Comparison of ENCODE assay signal across 21 cellular contexts in genomic region chr7:22333680-22334141, GRCh38. TPM values are rescaled to one million over a fixed set of nuclear protein-coding genes. Genes with fewer than 3 reads are reported as not detected.
A peak's percentile ranks its signal among the peaks of the same experiment; 100 is the strongest.
DNase-seq lines count a peak whose midpoint lies in the region; ATAC-seq and TF ChIP-seq lines count a peak whose summit lies in the region.
"Had no signal": no experiment of that assay in that cellular context is flagged by ENCODE, and none has a peak within 500 bp of the region (broad histone marks: within the 10 kb centered on the region; RNA-seq: fewer than 3 reads in every experiment).

No MANE protein-coding gene starts in this region.

- H3K4me1 ChIP-seq in HUES48 (ENCODE audit: control insufficient read depth, insufficient read depth, low read length) (peaks cover 77% of the 10 kb centered on the region), tibial artery (no peaks in the 10 kb centered on the region)

- H3K9me3 ChIP-seq in HUES48 (ENCODE audit: control insufficient read depth, insufficient read depth, low read length) (no peaks in the 10 kb centered on the region), tibial artery (no peaks in the 10 kb centered on the region)
- H3K9me3 ChIP-seq: neutrophil, Peyer's patch, upper lobe of left lung had no signal

- DNase-seq in NCI-H2107 (lab: John Stamatoyannopoulos, UW) (peak; percentile 75), mucosa of gallbladder (ENCODE audit: low spot score) (peak; percentile 34), hepatic stellate cell (ENCODE audit: low spot score) (no peak), DMS79 (lab: John Stamatoyannopoulos, UW) (no peak), tibial artery (no peak)
- DNase-seq: activated CD4-positive, CD25-positive, alpha-beta regulatory T cell; activated CD8-positive, alpha-beta memory T cell treated with anti-CD3 and anti-CD28 coated beads, Interleukin-2, amount 50 U/mL, for 4 hours; activated naive CD4-positive, alpha-beta T cell treated with anti-CD3 and anti-CD28 coated beads for 36 hours; effector CD8-positive, alpha-beta T cell; EL; foreskin melanocyte; stimulated activated CD4-positive, alpha-beta T cell treated with anti-CD3 and anti-CD28 coated beads, Interleukin-4, amount 100 ng/mL, for 4 hours; T-cell had no signal

- H3K27ac ChIP-seq in HUES48 (ENCODE audit: low read depth, low read length) (peak overlapping the region; percentile 16), VCaP (peak overlapping the region; percentile 9; the same call in 1 of the 2 replicates), tibial artery (no peak overlapping the region)
- H3K27ac ChIP-seq: BLaER1, neutrophil had no signal

- ATAC-seq in HG03039 (IDR thresholded peaks at IDR 0.05; ENCODE audit: unreplicated experiment) = no peak
- ATAC-seq: sciatic nerve, T-cell had no signal

- H3K4me3 ChIP-seq in HUES48 (ENCODE audit: low read depth, low read length) (no peak overlapping the region), tibial artery (no peak overlapping the region)
- H3K4me3 ChIP-seq: BLaER1, Peyer's patch, upper lobe of left lung had no signal

- intact Hi-C loops in tibial artery (cut with DNase I; ENCODE audit: low total_unique reads) = no loop called here

- H3K9ac ChIP-seq in HUES48 (ENCODE audit: low read depth, low read length) = no peak overlapping the region
- H3K9ac ChIP-seq: BLaER1 had no signal

- H3K36me3 ChIP-seq in HUES48 (ENCODE audit: control insufficient read depth, insufficient read depth, low read length) (no peaks in the 10 kb centered on the region), tibial artery (no peaks in the 10 kb centered on the region)
- H3K36me3 ChIP-seq: neutrophil, Peyer's patch, upper lobe of left lung had no signal

- H3K27me3 ChIP-seq in HUES48 (ENCODE audit: control insufficient read depth, insufficient read depth, low read length) (no peaks in the 10 kb centered on the region), tibial artery (peaks cover 0 to 4% of the 10 kb centered on the region in 2 donors)
- H3K27me3 ChIP-seq: BLaER1, neutrophil, Peyer's patch, upper lobe of left lung had no signal

- TF ChIP-seq CTCF in VCaP (conservative IDR thresholded peaks at IDR 0.05) (no peak), tibial artery (IDR thresholded peaks at IDR 0.05) (no peak)

RNA-seq across cellular contexts. Expression of gene RAPGEF5, which starts 23.2 kb away (rescaled TPM):
- total RNA-seq in mucosa of gallbladder = 53.4 TPM

Comparison
In these comparisons a context has a peak if more than half of its experiments do, and no peak if none do; other contexts are left out.
1. H3K27ac ChIP-seq: peak in HUES48 (single experiment) and VCaP (single experiment); none in tibial artery (0 of 2).
2. DNase-seq: peak in NCI-H2107 (single experiment) and mucosa of gallbladder (single experiment); none in hepatic stellate cell (single experiment), DMS79 (single experiment) and tibial artery (0 of 2).